ENCODE assay signal across 1 cellular context in genomic region chr7:27172823-27173411, GRCh38.
TF ChIP-seq lines count a peak whose summit lies in the region.

No MANE protein-coding gene starts in this region.

TF ChIP-seq in SK-N-SH, 30 proteins besides CTCF, POLR2A, EP300 and RAD21:
- TF ChIP-seq FOSL2 (IDR thresholded peaks at IDR 0.05; ENCODE audit: borderline replicate concordance, low read depth): no peak
- no peak for TF ChIP-seq POLR2AphosphoS5 (IDR thresholded peaks at IDR 0.05; ENCODE audit: low read depth, low read length)
- TF ChIP-seq, protein P1, sequence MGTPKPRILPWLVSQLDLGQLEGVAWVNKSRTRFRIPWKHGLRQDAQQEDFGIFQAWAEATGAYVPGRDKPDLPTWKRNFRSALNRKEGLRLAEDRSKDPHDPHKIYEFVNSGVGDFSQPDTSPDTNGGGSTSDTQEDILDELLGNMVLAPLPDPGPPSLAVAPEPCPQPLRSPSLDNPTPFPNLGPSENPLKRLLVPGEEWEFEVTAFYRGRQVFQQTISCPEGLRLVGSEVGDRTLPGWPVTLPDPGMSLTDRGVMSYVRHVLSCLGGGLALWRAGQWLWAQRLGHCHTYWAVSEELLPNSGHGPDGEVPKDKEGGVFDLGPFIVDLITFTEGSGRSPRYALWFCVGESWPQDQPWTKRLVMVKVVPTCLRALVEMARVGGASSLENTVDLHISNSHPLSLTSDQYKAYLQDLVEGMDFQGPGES (IDR thresholded peaks at IDR 0.05; ENCODE audit: low read depth, low read length): no peak
- TF ChIP-seq CHD2 (IDR thresholded peaks at IDR 0.05; ENCODE audit: low read length, partially characterized antibody): no peak
- no peak for TF ChIP-seq FOXJ3 (CRISPR knock-in tag; IDR thresholded peaks at IDR 0.05)
- no peak for TF ChIP-seq ELF1 (IDR thresholded peaks at IDR 0.05)
- TF ChIP-seq JUND (IDR thresholded peaks at IDR 0.05): no peak
- TF ChIP-seq NFIC (IDR thresholded peaks at IDR 0.05; ENCODE audit: borderline replicate concordance): no peak
- TF ChIP-seq NRF1 (IDR thresholded peaks at IDR 0.05; ENCODE audit: low read depth, low read length): no peak
- TF ChIP-seq TAF1 (IDR thresholded peaks at IDR 0.05; ENCODE audit: borderline replicate concordance, low read depth, low read length): no peak
- no peak for TF ChIP-seq PBX3 (IDR thresholded peaks at IDR 0.05)
